In genomic region chr1:116453906-116454305, GRCh38 we compare ENCODE assay signal across 27 cellular contexts.
DNase-seq lines count a peak whose midpoint lies in the region; FAIRE-seq and TF ChIP-seq lines count a peak whose summit lies in the region.
"Had no signal": no experiment of that assay in that cellular context is flagged by ENCODE, and none has a peak within 500 bp of the region (broad histone marks: within the 10 kb centered on the region; RNA-seq: fewer than 3 reads in every experiment).

No MANE protein-coding gene starts in this region.

- H4K91ac ChIP-seq in H1 (replicated peaks; ENCODE audit: insufficient read length, low read length) = no peak overlapping the region

- no peaks in the 10 kb centered on the region for H4K20me1 ChIP-seq in H1 (replicated peaks in 1 of 2; ENCODE audit: control insufficient read depth in 1 of 2, insufficient read depth in 2 of 2, low read length in 2 of 2)
- H4K20me1 ChIP-seq in smooth muscle cell (ENCODE audit: low read depth) = no peaks in the 10 kb centered on the region

- H3K27me3 ChIP-seq in H1 (replicated peaks in 1 of 4; ENCODE audit: control insufficient read depth in 3 of 4, extremely low read depth in 1 of 4, insufficient read depth in 3 of 4, low read length in 3 of 4) (no peaks in the 10 kb centered on the region), smooth muscle cell (ENCODE audit: low read depth) (no peaks in the 10 kb centered on the region)
- H3K27me3 ChIP-seq: brain microvascular endothelial cell, spleen had no signal

- no peaks in the 10 kb centered on the region for H3K36me3 ChIP-seq in H1 (ENCODE audit: control insufficient read depth in 2 of 4, insufficient read depth in 4 of 4, low read length in 3 of 4)
- no peaks in the 10 kb centered on the region for H3K36me3 ChIP-seq in smooth muscle cell (ENCODE audit: low read depth)
- H3K36me3 ChIP-seq: brain microvascular endothelial cell, lower lobe of right lung, neutrophil, spleen had no signal

- no peak overlapping the region for H2BK12ac ChIP-seq in H1 (ENCODE audit: low read depth, low read length)

- no peaks in the 10 kb centered on the region; the same call in 1 of the 2 replicates for H3K23me2 ChIP-seq in H1 (ENCODE audit: low read depth, low read length)

- H3K79me2 ChIP-seq in H1 (ENCODE audit: control insufficient read depth in 1 of 2, insufficient read depth in 2 of 2, low read length in 2 of 2) (no peaks in the 10 kb centered on the region), smooth muscle cell (ENCODE audit: low read depth) (no peaks in the 10 kb centered on the region)

- no peak overlapping the region for H3K4ac ChIP-seq in H1 (replicated peaks; ENCODE audit: insufficient read length, low read depth, low read length)

- no peak overlapping the region for H2BK15ac ChIP-seq in H1 (ENCODE audit: low read length)

- POLR2A ChIA-PET in H1 (lab: Charles Lee; ENCODE audit: partially characterized antibody) = interaction anchor here (0.6 kb wide), 1 partner anchor 81 kb away, joined by 3 read pairs; the partner anchor contains the start of gene ATP1A1

- no peak overlapping the region for H2AK5ac ChIP-seq in H1 (ENCODE audit: low read depth, low read length)

- H2AFZ ChIP-seq in H1 (ENCODE audit: low read length) (peak overlapping the region; percentile 30; the same call in 1 of the 2 replicates), smooth muscle cell (ENCODE audit: low read depth) (no peak overlapping the region)

- H3K27ac ChIP-seq in H1 (ENCODE audit: low read depth, low read length) = no peak overlapping the region
- no peak overlapping the region for H3K27ac ChIP-seq in smooth muscle cell (ENCODE audit: low read depth)
- H3K27ac ChIP-seq: brain microvascular endothelial cell, foreskin keratinocyte, KMS-11, lower lobe of right lung, neutrophil, spleen had no signal

- no peaks in the 10 kb centered on the region for H3K79me1 ChIP-seq in H1 (ENCODE audit: low read depth, low read length)

- H2BK120ac ChIP-seq in H1 (replicated peaks; ENCODE audit: low read depth, low read length) = no peak overlapping the region

- TF ChIP-seq CTCF in H1 (IDR thresholded peaks at IDR 0.05; ENCODE audit: control extremely low read depth in 1 of 3, insufficient read depth in 1 of 3, low read depth in 1 of 3, low read length in 3 of 3) (no peak), smooth muscle cell (IDR thresholded peaks at IDR 0.05; ENCODE audit: borderline replicate concordance, insufficient read depth, poor library complexity, severe bottlenecking) (no peak)

- peak; percentile 54 for DNase-seq in NCI-H226
- DNase-seq in H1 (ENCODE audit: low read depth in 1 of 2, low spot score in 2 of 2) = no peak
- DNase-seq in myocyte (ENCODE audit: low read depth) = peak; percentile 97
- no peak for DNase-seq in smooth muscle cell (lab: John Stamatoyannopoulos, UW; ENCODE audit: unreplicated experiment)
- no peak for DNase-seq in stimulated activated CD4-positive, alpha-beta T cell treated with anti-CD3 and anti-CD28 coated beads, Interleukin-4, amount 100 ng/mL, for 4 hours
- DNase-seq in HK-2 (ENCODE audit: unreplicated experiment) = no peak
- no peak for DNase-seq in HCEC 1CT
- DNase-seq in NCI-H526 (lab: John Stamatoyannopoulos, UW) = no peak
- DNase-seq: activated CD4-positive, alpha-beta T cell treated with anti-CD3 and anti-CD28 coated beads for 4 hours; activated gamma-delta T cell treated with Interleukin-2 at 50 U/mL for 16 hours; activated naive CD8-positive, alpha-beta T cell treated with anti-CD3 and anti-CD28 coated beads, Interleukin-2, amount 50 U/mL, for 24 hours; activated T-cell treated with anti-CD3 and anti-CD28 coated beads, Interleukin-2, amount 50 U/mL, for 24 hours; brain microvascular endothelial cell; effector CD4-positive, alpha-beta T cell; erythroblast; foreskin keratinocyte; hypothalamus; lower lobe of right lung; NCI-H1436; NCI-H524 treated with DMSO at 0.1 percent for 48 hours; spleen; stimulated activated CD4-positive, alpha-beta T cell treated with anti-CD3 and anti-CD28 coated beads, Interleukin-2, amount 100 ng/mL, for 48 hours; T-helper 17 cell had no signal

- FAIRE-seq in H1 (lab: Jason Lieb, UNC) = no peak
- FAIRE-seq: G401.6, islet of Langerhans had no signal

- H4K8ac ChIP-seq in H1 (ENCODE audit: extremely low read depth, insufficient read depth, low read length) = peak overlapping the region; percentile 81; the same call in 1 of the 2 replicates

- CTCF ChIA-PET in H1 (lab: Charles Lee; ENCODE audit: partially characterized antibody) = interaction anchor here (0.9 to 2.7 kb wide), 4 partner anchors 10 to 36 kb away, joined by 4 to 9 read pairs (median 6); no protein-coding TSS in a partner anchor

- no peak overlapping the region for H3K18ac ChIP-seq in H1 (ENCODE audit: extremely low read depth, low read length)

- no peak overlapping the region for H3K4me3 ChIP-seq in H1 (ENCODE audit: extremely low read depth in 1 of 4, insufficient read depth in 2 of 4, low read depth in 3 of 4, low read length in 4 of 4)
- H3K4me3 ChIP-seq in smooth muscle cell = no peak overlapping the region
- H3K4me3 ChIP-seq: lower lobe of right lung, spleen had no signal

- H3K4me1 ChIP-seq in H1 (replicated peaks in 1 of 4; ENCODE audit: control insufficient read depth in 3 of 4, insufficient read depth in 4 of 4, low read length in 3 of 4) (peaks cover 0 to 3% (median under 1%) of the 10 kb centered on the region in 4 experiments; a peak in 3 of 7 replicates), smooth muscle cell (ENCODE audit: low read depth) (peaks cover 15% of the 10 kb centered on the region)
- H3K4me1 ChIP-seq: foreskin keratinocyte, lower lobe of right lung, spleen had no signal

- H2BK5ac ChIP-seq in H1 (ENCODE audit: low read depth, low read length) = no peak overlapping the region

- no peaks in the 10 kb centered on the region for H3F3A ChIP-seq in smooth muscle cell (ENCODE audit: low read depth)

- H3K4me2 ChIP-seq in H1 (ENCODE audit: insufficient read depth in 1 of 2, low read depth in 2 of 2, low read length in 2 of 2) = no peak overlapping the region
- peak overlapping the region; percentile 15 for H3K4me2 ChIP-seq in smooth muscle cell
- H3K4me2 ChIP-seq: KMS-11 had no signal

- H3K9me3 ChIP-seq in H1 (ENCODE audit: insufficient read depth in 2 of 2, low read depth in 1 of 2, low read length in 1 of 2) (no peaks in the 10 kb centered on the region), smooth muscle cell (replicated peaks; ENCODE audit: low read depth) (no peaks in the 10 kb centered on the region)
- H3K9me3 ChIP-seq: lower lobe of right lung, neutrophil, spleen had no signal

- H3K9ac ChIP-seq in H1 (replicated peaks in 1 of 4; ENCODE audit: extremely low read depth in 1 of 4, low read depth in 3 of 4, low read length in 3 of 4) (no peak overlapping the region), smooth muscle cell (ENCODE audit: low read depth) (no peak overlapping the region)
- H3K9ac ChIP-seq: KMS-11 had no signal

- H4K5ac ChIP-seq in H1 (ENCODE audit: insufficient read length, low read depth, low read length) = no peak overlapping the region

- TF ChIP-seq POLR2A in H1 (IDR thresholded peaks at IDR 0.05; ENCODE audit: control extremely low read depth in 1 of 2, low read depth in 2 of 2, low read length in 2 of 2) = no peak

- no peak overlapping the region for H3K14ac ChIP-seq in H1 (ENCODE audit: insufficient read length)

- WGBS in H1 (ENCODE audit: extremely low coverage in 1 of 2, insufficient coverage in 1 of 2, insufficient read length in 1 of 2, insufficient replicate concordance in 2 of 2, low coverage in 1 of 2, low lambda C conversion rate in 2 of 2, missing lambda C conversion rate in 1 of 2), 2 experiments = 74% methylated on average over 4 of the region's 4 CpGs; no CpG with 5 or more reads in 1 of the 2 experiments
- 51% methylated on average over 4 of the region's 4 CpGs for WGBS in smooth muscle cell (ENCODE audit: low lambda C conversion rate)

- H3K23ac ChIP-seq in H1 (ENCODE audit: insufficient read length) = no peak overlapping the region

- TF ChIP-seq RAD21 in H1 (IDR thresholded peaks at IDR 0.05 in 1 of 2, conservative IDR thresholded peaks at IDR 0.05 in 1 of 2; ENCODE audit: low read depth in 2 of 2, low read length in 2 of 2) = no peak

- no peak overlapping the region for H2BK20ac ChIP-seq in H1 (ENCODE audit: low read length)

- TF ChIP-seq EP300 in H1 (IDR thresholded peaks at IDR 0.05; ENCODE audit: borderline replicate concordance in 1 of 2, low read depth in 2 of 2, low read length in 2 of 2) = no peak

- H3K56ac ChIP-seq in H1 (replicated peaks; ENCODE audit: insufficient read length, low read depth, low read length) = no peak overlapping the region

TF ChIP-seq in H1, 55 proteins besides CTCF, POLR2A, EP300 and RAD21:
- TF ChIP-seq TAF7 (optimal IDR thresholded peaks at IDR 0.05; ENCODE audit: borderline replicate concordance, low read depth, low read length) (no peak), EZH2 (IDR thresholded peaks at IDR 0.05; ENCODE audit: low read depth, low read length, severe bottlenecking) (no peak)

Comparison
In these comparisons a context has a peak if more than half of its experiments do, and no peak if none do; other contexts are left out.
1. DNase-seq: peak in NCI-H226 (single experiment) and myocyte (single experiment); none in H1 (0 of 2), smooth muscle cell (single experiment), stimulated activated CD4-positive, alpha-beta T cell treated with anti-CD3 and anti-CD28 coated beads, Interleukin-4, amount 100 ng/mL, for 4 hours (0 of 2), HK-2 (single experiment), HCEC 1CT (single experiment) and NCI-H526 (0 of 2).